ENCODE assay signal across 2 cellular contexts in the genomic region with DNA sequence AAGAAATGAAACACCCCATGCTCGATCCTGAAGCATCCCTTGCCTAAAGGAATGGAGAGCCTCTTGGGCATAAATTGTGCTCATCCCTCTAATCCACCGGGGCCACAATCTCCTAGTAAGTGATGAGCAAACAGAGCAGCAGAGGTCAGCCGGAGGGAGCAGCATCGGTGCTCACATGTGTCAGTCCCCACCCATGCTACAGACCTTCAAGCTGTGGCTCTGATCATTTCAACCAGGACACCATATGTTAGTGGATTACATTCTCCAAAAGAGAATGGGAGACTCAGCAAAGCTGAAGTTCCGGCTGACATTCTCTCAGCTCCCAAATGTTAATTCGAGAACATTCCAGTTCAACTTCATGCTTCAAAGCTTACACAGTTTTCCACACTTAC.
TF ChIP-seq lines count a peak whose summit lies in the region.

No MANE protein-coding gene starts in this region.

TF ChIP-seq in SK-N-SH treated with all-trans-retinoic acid at 6 μM for 48 hours, 23 proteins besides CTCF, POLR2A, EP300 and RAD21 (continued from another document):
- TF ChIP-seq TCF4 (CRISPR knock-in tag; IDR thresholded peaks at IDR 0.05; ENCODE audit: borderline replicate concordance) (no peak), ISL1 (CRISPR knock-in tag; IDR thresholded peaks at IDR 0.05) (no peak), ARNTL (CRISPR knock-in tag; IDR thresholded peaks at IDR 0.05; ENCODE audit: borderline replicate concordance, low read depth) (no peak), OSR1 (CRISPR knock-in tag; IDR thresholded peaks at IDR 0.05) (no peak), GLIS3 (CRISPR knock-in tag; IDR thresholded peaks at IDR 0.05) (no peak), CSRNP3 (CRISPR knock-in tag; IDR thresholded peaks at IDR 0.05) (no peak), RARB (CRISPR knock-in tag; IDR thresholded peaks at IDR 0.05) (no peak), CSDC2 (CRISPR knock-in tag; IDR thresholded peaks at IDR 0.05) (no peak)
- TF ChIP-seq, protein P1, sequence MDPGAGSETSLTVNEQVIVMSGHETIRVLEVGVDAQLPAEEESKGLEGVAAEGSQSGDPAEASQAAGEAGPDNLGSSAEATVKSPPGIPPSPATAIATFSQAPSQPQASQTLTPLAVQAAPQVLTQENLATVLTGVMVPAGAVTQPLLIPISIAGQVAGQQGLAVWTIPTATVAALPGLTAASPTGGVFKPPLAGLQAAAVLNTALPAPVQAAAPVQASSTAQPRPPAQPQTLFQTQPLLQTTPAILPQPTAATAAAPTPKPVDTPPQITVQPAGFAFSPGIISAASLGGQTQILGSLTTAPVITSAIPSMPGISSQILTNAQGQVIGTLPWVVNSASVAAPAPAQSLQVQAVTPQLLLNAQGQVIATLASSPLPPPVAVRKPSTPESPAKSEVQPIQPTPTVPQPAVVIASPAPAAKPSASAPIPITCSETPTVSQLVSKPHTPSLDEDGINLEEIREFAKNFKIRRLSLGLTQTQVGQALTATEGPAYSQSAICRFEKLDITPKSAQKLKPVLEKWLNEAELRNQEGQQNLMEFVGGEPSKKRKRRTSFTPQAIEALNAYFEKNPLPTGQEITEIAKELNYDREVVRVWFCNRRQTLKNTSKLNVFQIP (CRISPR knock-in tag; IDR thresholded peaks at IDR 0.05; ENCODE audit: borderline replicate concordance, low read depth), result no peak
- TF ChIP-seq, protein P2, sequence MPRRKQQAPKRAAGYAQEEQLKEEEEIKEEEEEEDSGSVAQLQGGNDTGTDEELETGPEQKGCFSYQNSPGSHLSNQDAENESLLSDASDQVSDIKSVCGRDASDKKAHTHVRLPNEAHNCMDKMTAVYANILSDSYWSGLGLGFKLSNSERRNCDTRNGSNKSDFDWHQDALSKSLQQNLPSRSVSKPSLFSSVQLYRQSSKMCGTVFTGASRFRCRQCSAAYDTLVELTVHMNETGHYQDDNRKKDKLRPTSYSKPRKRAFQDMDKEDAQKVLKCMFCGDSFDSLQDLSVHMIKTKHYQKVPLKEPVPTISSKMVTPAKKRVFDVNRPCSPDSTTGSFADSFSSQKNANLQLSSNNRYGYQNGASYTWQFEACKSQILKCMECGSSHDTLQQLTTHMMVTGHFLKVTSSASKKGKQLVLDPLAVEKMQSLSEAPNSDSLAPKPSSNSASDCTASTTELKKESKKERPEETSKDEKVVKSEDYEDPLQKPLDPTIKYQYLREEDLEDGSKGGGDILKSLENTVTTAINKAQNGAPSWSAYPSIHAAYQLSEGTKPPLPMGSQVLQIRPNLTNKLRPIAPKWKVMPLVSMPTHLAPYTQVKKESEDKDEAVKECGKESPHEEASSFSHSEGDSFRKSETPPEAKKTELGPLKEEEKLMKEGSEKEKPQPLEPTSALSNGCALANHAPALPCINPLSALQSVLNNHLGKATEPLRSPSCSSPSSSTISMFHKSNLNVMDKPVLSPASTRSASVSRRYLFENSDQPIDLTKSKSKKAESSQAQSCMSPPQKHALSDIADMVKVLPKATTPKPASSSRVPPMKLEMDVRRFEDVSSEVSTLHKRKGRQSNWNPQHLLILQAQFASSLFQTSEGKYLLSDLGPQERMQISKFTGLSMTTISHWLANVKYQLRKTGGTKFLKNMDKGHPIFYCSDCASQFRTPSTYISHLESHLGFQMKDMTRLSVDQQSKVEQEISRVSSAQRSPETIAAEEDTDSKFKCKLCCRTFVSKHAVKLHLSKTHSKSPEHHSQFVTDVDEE (CRISPR knock-in tag; IDR thresholded peaks at IDR 0.05), result no peak

TF ChIP-seq in SK-N-SH, 30 proteins besides CTCF, POLR2A, EP300 and RAD21 (continued from another document):
- TF ChIP-seq TAF1 (IDR thresholded peaks at IDR 0.05; ENCODE audit: borderline replicate concordance, low read depth, low read length) (no peak), ZBTB33 (IDR thresholded peaks at IDR 0.05; ENCODE audit: borderline replicate concordance, low read depth) (no peak), FOSL2 (IDR thresholded peaks at IDR 0.05; ENCODE audit: borderline replicate concordance, low read depth) (no peak), GATA2 (CRISPR knock-in tag; IDR thresholded peaks at IDR 0.05) (no peak), CHD2 (IDR thresholded peaks at IDR 0.05; ENCODE audit: low read length, partially characterized antibody) (no peak), YY1 (IDR thresholded peaks at IDR 0.05; ENCODE audit: low read depth) (no peak), FOXM1 (IDR thresholded peaks at IDR 0.05; ENCODE audit: low read depth) (no peak), PBX3 (IDR thresholded peaks at IDR 0.05) (no peak), RXRA (IDR thresholded peaks at IDR 0.05; ENCODE audit: borderline replicate concordance, low read depth) (no peak), ELF1 (IDR thresholded peaks at IDR 0.05) (no peak), MXI1 (IDR thresholded peaks at IDR 0.05; ENCODE audit: low read depth, low read length) (no peak)
- TF ChIP-seq, protein P3, sequence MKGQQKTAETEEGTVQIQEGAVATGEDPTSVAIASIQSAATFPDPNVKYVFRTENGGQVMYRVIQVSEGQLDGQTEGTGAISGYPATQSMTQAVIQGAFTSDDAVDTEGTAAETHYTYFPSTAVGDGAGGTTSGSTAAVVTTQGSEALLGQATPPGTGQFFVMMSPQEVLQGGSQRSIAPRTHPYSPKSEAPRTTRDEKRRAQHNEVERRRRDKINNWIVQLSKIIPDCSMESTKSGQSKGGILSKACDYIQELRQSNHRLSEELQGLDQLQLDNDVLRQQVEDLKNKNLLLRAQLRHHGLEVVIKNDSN (IDR thresholded peaks at IDR 0.05; ENCODE audit: borderline replicate concordance, low read depth), result no peak
- TF ChIP-seq, protein P4, sequence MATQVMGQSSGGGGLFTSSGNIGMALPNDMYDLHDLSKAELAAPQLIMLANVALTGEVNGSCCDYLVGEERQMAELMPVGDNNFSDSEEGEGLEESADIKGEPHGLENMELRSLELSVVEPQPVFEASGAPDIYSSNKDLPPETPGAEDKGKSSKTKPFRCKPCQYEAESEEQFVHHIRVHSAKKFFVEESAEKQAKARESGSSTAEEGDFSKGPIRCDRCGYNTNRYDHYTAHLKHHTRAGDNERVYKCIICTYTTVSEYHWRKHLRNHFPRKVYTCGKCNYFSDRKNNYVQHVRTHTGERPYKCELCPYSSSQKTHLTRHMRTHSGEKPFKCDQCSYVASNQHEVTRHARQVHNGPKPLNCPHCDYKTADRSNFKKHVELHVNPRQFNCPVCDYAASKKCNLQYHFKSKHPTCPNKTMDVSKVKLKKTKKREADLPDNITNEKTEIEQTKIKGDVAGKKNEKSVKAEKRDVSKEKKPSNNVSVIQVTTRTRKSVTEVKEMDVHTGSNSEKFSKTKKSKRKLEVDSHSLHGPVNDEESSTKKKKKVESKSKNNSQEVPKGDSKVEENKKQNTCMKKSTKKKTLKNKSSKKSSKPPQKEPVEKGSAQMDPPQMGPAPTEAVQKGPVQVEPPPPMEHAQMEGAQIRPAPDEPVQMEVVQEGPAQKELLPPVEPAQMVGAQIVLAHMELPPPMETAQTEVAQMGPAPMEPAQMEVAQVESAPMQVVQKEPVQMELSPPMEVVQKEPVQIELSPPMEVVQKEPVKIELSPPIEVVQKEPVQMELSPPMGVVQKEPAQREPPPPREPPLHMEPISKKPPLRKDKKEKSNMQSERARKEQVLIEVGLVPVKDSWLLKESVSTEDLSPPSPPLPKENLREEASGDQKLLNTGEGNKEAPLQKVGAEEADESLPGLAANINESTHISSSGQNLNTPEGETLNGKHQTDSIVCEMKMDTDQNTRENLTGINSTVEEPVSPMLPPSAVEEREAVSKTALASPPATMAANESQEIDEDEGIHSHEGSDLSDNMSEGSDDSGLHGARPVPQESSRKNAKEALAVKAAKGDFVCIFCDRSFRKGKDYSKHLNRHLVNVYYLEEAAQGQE (IDR thresholded peaks at IDR 0.05; ENCODE audit: low read depth, low read length), result no peak
- TF ChIP-seq, protein P5, sequence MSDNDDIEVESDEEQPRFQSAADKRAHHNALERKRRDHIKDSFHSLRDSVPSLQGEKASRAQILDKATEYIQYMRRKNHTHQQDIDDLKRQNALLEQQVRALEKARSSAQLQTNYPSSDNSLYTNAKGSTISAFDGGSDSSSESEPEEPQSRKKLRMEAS (IDR thresholded peaks at IDR 0.05; ENCODE audit: low read depth), result no peak
TF ChIP-seq in SK-N-SH: peak in this region for 0.
